1 cellular context compared by ENCODE assay signal in genomic region chr20:23653400-23653938, GRCh38.
TF ChIP-seq lines count a peak whose summit lies in the region.

No MANE protein-coding gene starts in this region.

TF ChIP-seq in HepG2, 621 proteins besides CTCF, POLR2A, EP300 and RAD21 (continues in another document):
- TF ChIP-seq ZNF547 (CRISPR knock-in tag; IDR thresholded peaks at IDR 0.05), result no peak
- no peak for TF ChIP-seq BRD4 (CRISPR knock-in tag; IDR thresholded peaks at IDR 0.05)
- no peak for TF ChIP-seq SUZ12 (IDR thresholded peaks at IDR 0.05; ENCODE audit: low read depth, low read length)
- no peak for TF ChIP-seq ZNF83 (CRISPR knock-in tag; IDR thresholded peaks at IDR 0.05; ENCODE audit: borderline replicate concordance)
- no peak for TF ChIP-seq NFE2 (CRISPR knock-in tag; IDR thresholded peaks at IDR 0.05)
- no peak for TF ChIP-seq ZNF770 (CRISPR knock-in tag; IDR thresholded peaks at IDR 0.05)
- no peak for TF ChIP-seq CHCHD3 (CRISPR knock-in tag; IDR thresholded peaks at IDR 0.05)
- TF ChIP-seq CREBL2 (CRISPR knock-in tag; IDR thresholded peaks at IDR 0.05; ENCODE audit: borderline replicate concordance), result 0 out of 2 replicates have a peak, but pooled peaks have one; percentile 19
- no peak for TF ChIP-seq ZNF713 (CRISPR knock-in tag; IDR thresholded peaks at IDR 0.05)
- no peak for TF ChIP-seq MIER2 (CRISPR knock-in tag; IDR thresholded peaks at IDR 0.05)
- TF ChIP-seq ATF5 (CRISPR knock-in tag; IDR thresholded peaks at IDR 0.05; ENCODE audit: low read depth), result no peak
- TF ChIP-seq PRDM10 (CRISPR knock-in tag; IDR thresholded peaks at IDR 0.05; ENCODE audit: low read depth), result no peak
- TF ChIP-seq ZNF780A (CRISPR knock-in tag; IDR thresholded peaks at IDR 0.05), result no peak
- TF ChIP-seq ZNF17 (CRISPR knock-in tag; IDR thresholded peaks at IDR 0.05), result no peak
- 0 out of 2 replicates have a peak, but pooled peaks have one; percentile 20 for TF ChIP-seq JUND (CRISPR knock-in tag; IDR thresholded peaks at IDR 0.05)
- peak; percentile 9; the same call in 1 of the 2 replicates for TF ChIP-seq SALL1 (CRISPR knock-in tag; IDR thresholded peaks at IDR 0.05)
- TF ChIP-seq RFX5 (IDR thresholded peaks at IDR 0.05; ENCODE audit: low read depth, low read length), result no peak
- no peak for TF ChIP-seq ZNF512B (CRISPR knock-in tag; IDR thresholded peaks at IDR 0.05; ENCODE audit: borderline replicate concordance)
- TF ChIP-seq ARID5B (CRISPR knock-in tag; IDR thresholded peaks at IDR 0.05), result 0 out of 2 replicates have a peak, but pooled peaks have one; percentile 9
- no peak for TF ChIP-seq ZNF124 (CRISPR knock-in tag; IDR thresholded peaks at IDR 0.05)
- no peak for TF ChIP-seq SRSF4 (IDR thresholded peaks at IDR 0.05; ENCODE audit: low read depth, low read length, poor library complexity, severe bottlenecking)
- no peak for TF ChIP-seq ZBTB10 (CRISPR knock-in tag; IDR thresholded peaks at IDR 0.05; ENCODE audit: borderline replicate concordance)
- TF ChIP-seq TBX2 (CRISPR knock-in tag; IDR thresholded peaks at IDR 0.05; ENCODE audit: borderline replicate concordance), result no peak
- TF ChIP-seq HDAC2 (CRISPR knock-in tag; IDR thresholded peaks at IDR 0.05), result no peak
- TF ChIP-seq ZFP36L2 (CRISPR knock-in tag; IDR thresholded peaks at IDR 0.05), result no peak
- TF ChIP-seq EHMT2 (IDR thresholded peaks at IDR 0.05; ENCODE audit: borderline replicate concordance, low read depth, low read length), result no peak
- TF ChIP-seq NFE2L2 (IDR thresholded peaks at IDR 0.05; ENCODE audit: low read length), result no peak
- peak; percentile 24; the same call in 1 of the 2 replicates for TF ChIP-seq ZNF33B (CRISPR knock-in tag; IDR thresholded peaks at IDR 0.05)
- peak; percentile 61; the same call in 1 of the 2 replicates for TF ChIP-seq ETV5 (CRISPR knock-in tag; IDR thresholded peaks at IDR 0.05; ENCODE audit: borderline replicate concordance)
- 0 out of 2 replicates have a peak, but pooled peaks have one; percentile 32 for TF ChIP-seq PAXIP1 (CRISPR knock-in tag; conservative IDR thresholded peaks at IDR 0.05)
- no peak for TF ChIP-seq GMEB2 (CRISPR knock-in tag; IDR thresholded peaks at IDR 0.05; ENCODE audit: low read depth)
- TF ChIP-seq ZNF367 (CRISPR knock-in tag; IDR thresholded peaks at IDR 0.05; ENCODE audit: borderline replicate concordance), result no peak
- no peak for TF ChIP-seq ZGPAT (CRISPR knock-in tag; IDR thresholded peaks at IDR 0.05)
